In genomic region chr1:17011439-17012307, GRCh38 we compare ENCODE assay signal across 8 cellular contexts. TPM values are rescaled to one million over a fixed set of nuclear protein-coding genes. Genes with fewer than 3 reads are reported as not detected.
DNase-seq lines count a peak whose midpoint lies in the region; ATAC-seq and TF ChIP-seq lines count a peak whose summit lies in the region.

A gene with protein sequence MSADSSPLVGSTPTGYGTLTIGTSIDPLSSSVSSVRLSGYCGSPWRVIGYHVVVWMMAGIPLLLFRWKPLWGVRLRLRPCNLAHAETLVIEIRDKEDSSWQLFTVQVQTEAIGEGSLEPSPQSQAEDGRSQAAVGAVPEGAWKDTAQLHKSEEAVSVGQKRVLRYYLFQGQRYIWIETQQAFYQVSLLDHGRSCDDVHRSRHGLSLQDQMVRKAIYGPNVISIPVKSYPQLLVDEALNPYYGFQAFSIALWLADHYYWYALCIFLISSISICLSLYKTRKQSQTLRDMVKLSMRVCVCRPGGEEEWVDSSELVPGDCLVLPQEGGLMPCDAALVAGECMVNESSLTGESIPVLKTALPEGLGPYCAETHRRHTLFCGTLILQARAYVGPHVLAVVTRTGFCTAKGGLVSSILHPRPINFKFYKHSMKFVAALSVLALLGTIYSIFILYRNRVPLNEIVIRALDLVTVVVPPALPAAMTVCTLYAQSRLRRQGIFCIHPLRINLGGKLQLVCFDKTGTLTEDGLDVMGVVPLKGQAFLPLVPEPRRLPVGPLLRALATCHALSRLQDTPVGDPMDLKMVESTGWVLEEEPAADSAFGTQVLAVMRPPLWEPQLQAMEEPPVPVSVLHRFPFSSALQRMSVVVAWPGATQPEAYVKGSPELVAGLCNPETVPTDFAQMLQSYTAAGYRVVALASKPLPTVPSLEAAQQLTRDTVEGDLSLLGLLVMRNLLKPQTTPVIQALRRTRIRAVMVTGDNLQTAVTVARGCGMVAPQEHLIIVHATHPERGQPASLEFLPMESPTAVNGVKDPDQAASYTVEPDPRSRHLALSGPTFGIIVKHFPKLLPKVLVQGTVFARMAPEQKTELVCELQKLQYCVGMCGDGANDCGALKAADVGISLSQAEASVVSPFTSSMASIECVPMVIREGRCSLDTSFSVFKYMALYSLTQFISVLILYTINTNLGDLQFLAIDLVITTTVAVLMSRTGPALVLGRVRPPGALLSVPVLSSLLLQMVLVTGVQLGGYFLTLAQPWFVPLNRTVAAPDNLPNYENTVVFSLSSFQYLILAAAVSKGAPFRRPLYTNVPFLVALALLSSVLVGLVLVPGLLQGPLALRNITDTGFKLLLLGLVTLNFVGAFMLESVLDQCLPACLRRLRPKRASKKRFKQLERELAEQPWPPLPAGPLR (minus strand): TSS chr1:17011928. CDS start chr1:17011738, 190 bp downstream.

- H3F3A ChIP-seq in GM23338 (replicated peaks; ENCODE audit: low read depth), result peaks cover 16% of the 10 kb centered on the region; the same call in 1 of the 2 replicates

- H3K36me3 Mint-ChIP-seq in GM23338 (ENCODE audit: low read depth), result no peaks in the 10 kb centered on the region

- no peaks in the 10 kb centered on the region for H3K9me2 ChIP-seq in GM23338 (ENCODE audit: insufficient read depth)

- peak within 1 kb of the TSS; percentile 84 for H3K27ac Mint-ChIP-seq in GM23338

- H3K27ac ChIP-seq in GM23338 (ENCODE audit: low read depth) (peak within 1 kb of the TSS; percentile 76; the same call in 1 of the 2 replicates), SK-N-MC (no peak within 1 kb of the TSS), suprapubic skin (peak within 1 kb of the TSS; percentile 24)

- peak within 1 kb of the TSS; percentile 94 for H3K4me2 ChIP-seq in GM23338

- WGBS in suprapubic skin, result under 1% methylated on average over 39 of the region's 94 CpGs

- H3K4me1 ChIP-seq in GM23338 (ENCODE audit: insufficient read depth), result peaks cover 54% of the 10 kb centered on the region
- peaks cover 32% of the 10 kb centered on the region for H3K4me1 ChIP-seq in suprapubic skin

- H2AFZ ChIP-seq in GM23338, result peak within 1 kb of the TSS; percentile 95

- DNase-seq in Daoy (ENCODE audit: low read depth) (peak; percentile 89), GM23338 (ENCODE audit: low spot score) (peak; percentile 98), M059J (ENCODE audit: low read depth) (peak; percentile 76), SK-N-MC (ENCODE audit: low read depth, low spot score) (no peak), globus pallidus (ENCODE audit: low spot score) (peak; percentile 85), occipital lobe (lab: John Stamatoyannopoulos, UW) (peak; percentile 84), suprapubic skin (ENCODE audit: low spot score in 2 of 2) (peak in 1 of 2 donors; percentile 86)
- DNase-seq in activated naive CD4-positive, alpha-beta T cell treated with anti-CD3 and anti-CD28 coated beads, Interleukin-2, amount 50 U/mL, for 16 hours, result peak; percentile 89

- ATAC-seq in GM23338, result peak; percentile 70

- no peaks in the 10 kb centered on the region for H3K9me3 Mint-ChIP-seq in GM23338

- peaks cover 9% of the 10 kb centered on the region for H3K79me2 ChIP-seq in GM23338 (replicated peaks; ENCODE audit: insufficient read depth)

- H3K4me1 Mint-ChIP-seq in GM23338, result peaks cover 71% of the 10 kb centered on the region

- H3K9me3 ChIP-seq in SK-N-MC (ENCODE audit: low read depth, low read length) (no peaks in the 10 kb centered on the region), suprapubic skin (no peaks in the 10 kb centered on the region)

- TF ChIP-seq EP300 in suprapubic skin (IDR thresholded peaks at IDR 0.05), result no peak

- TF ChIP-seq CTCF in GM23338 (conservative IDR thresholded peaks at IDR 0.05; ENCODE audit: low read depth in 2 of 2), result no peak
- TF ChIP-seq CTCF in suprapubic skin (IDR thresholded peaks at IDR 0.05), result no peak

- H3K27me3 Mint-ChIP-seq in GM23338 (ENCODE audit: insufficient read depth, low read depth, poor library complexity), result peaks cover 28% of the 10 kb centered on the region

- peak within 1 kb of the TSS; percentile 93 for H3K4me3 ChIP-seq in GM23338
- peak within 1 kb of the TSS; percentile 86 for H3K4me3 ChIP-seq in SK-N-MC
- H3K4me3 ChIP-seq in suprapubic skin, result peak within 1 kb of the TSS; percentile 92

- peaks cover 13% of the 10 kb centered on the region for H4K20me1 ChIP-seq in GM23338 (replicated peaks; ENCODE audit: insufficient read depth)

- H3K4me3 Mint-ChIP-seq in GM23338, result peak within 1 kb of the TSS; percentile 84

- TF ChIP-seq POLR2A in suprapubic skin (IDR thresholded peaks at IDR 0.05), result peak in 1 of 2 donors; percentile 49

- H3K36me3 ChIP-seq in GM23338 (ENCODE audit: insufficient read depth), result no peaks in the 10 kb centered on the region
- H3K36me3 ChIP-seq in SK-N-MC (ENCODE audit: insufficient read depth, low read length), result no peaks in the 10 kb centered on the region
- no peaks in the 10 kb centered on the region for H3K36me3 ChIP-seq in suprapubic skin

- peak within 1 kb of the TSS; percentile 57 for H3K9ac ChIP-seq in SK-N-MC (ENCODE audit: insufficient read length)

- no peaks in the 10 kb centered on the region for H3K27me3 ChIP-seq in GM23338 (ENCODE audit: insufficient read depth)
- no peaks in the 10 kb centered on the region for H3K27me3 ChIP-seq in suprapubic skin

TF ChIP-seq in GM23338, 12 proteins besides CTCF, POLR2A, EP300 and RAD21:
- TF ChIP-seq ZNF331 (CRISPR knock-in tag; IDR thresholded peaks at IDR 0.05; ENCODE audit: low read depth) (no peak), EZH2 (IDR thresholded peaks at IDR 0.05; ENCODE audit: low read depth, unreplicated experiment) (no peak), POLR2AphosphoS5 (IDR thresholded peaks at IDR 0.05; ENCODE audit: low read depth) (peak; percentile 54), CREB1 (CRISPR knock-in tag; IDR thresholded peaks at IDR 0.05; ENCODE audit: low read depth) (peak; percentile 69)
- TF ChIP-seq, protein P1, sequence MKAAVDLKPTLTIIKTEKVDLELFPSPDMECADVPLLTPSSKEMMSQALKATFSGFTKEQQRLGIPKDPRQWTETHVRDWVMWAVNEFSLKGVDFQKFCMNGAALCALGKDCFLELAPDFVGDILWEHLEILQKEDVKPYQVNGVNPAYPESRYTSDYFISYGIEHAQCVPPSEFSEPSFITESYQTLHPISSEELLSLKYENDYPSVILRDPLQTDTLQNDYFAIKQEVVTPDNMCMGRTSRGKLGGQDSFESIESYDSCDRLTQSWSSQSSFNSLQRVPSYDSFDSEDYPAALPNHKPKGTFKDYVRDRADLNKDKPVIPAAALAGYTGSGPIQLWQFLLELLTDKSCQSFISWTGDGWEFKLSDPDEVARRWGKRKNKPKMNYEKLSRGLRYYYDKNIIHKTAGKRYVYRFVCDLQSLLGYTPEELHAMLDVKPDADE (IDR thresholded peaks at IDR 0.05), result peak; percentile 70

RNA-seq across cellular contexts. Expression of the gene that starts here (rescaled TPM):
- 47.2 and 70.7 TPM in 2 replicates for total RNA-seq in Daoy (2014; rRNA removed; shearing (Covaris generic))
- 83.3 and 87.7 TPM in 2 replicates for total RNA-seq in GM23338 (2014; rRNA removed; shearing (Covaris generic))
- 30.1 and 31.8 TPM in 2 replicates for polyA plus RNA-seq in GM23338 (2016; fragmentation: Nextera tagmentation; extraction: Ambion mirVana)
- 18.3 and 36.3 TPM in 2 replicates for total RNA-seq in M059J (2014; rRNA removed; shearing (Covaris generic))
- total RNA-seq in occipital lobe (59.4 TPM), suprapubic skin (10 to 100 TPM; 42.7 to 62.0 (median 47.3) TPM)
